In genomic region chr11:6319001-6319878, GRCh38 we compare ENCODE assay signal across 8 cellular contexts. TPM values are rescaled to one million over a fixed set of nuclear protein-coding genes. Genes with fewer than 3 reads are reported as not detected.
DNase-seq lines count a peak whose midpoint lies in the region; FAIRE-seq and TF ChIP-seq lines count a peak whose summit lies in the region.

No MANE protein-coding gene starts in this region.

- H2AFZ ChIP-seq in endothelial cell of umbilical vein (ENCODE audit: low read depth, low read length) = peak overlapping the region; percentile 24

- H3K79me2 ChIP-seq in endothelial cell of umbilical vein (ENCODE audit: control insufficient read depth, insufficient read depth, low read length) = peaks cover 12% of the 10 kb centered on the region

- H3K9me3 ChIP-seq in NT2/D1 (ENCODE audit: insufficient read depth, low read length) = no peaks in the 10 kb centered on the region
- no peaks in the 10 kb centered on the region for H3K9me3 ChIP-seq in endothelial cell of umbilical vein (replicated peaks; ENCODE audit: control insufficient read depth, insufficient read depth, low read length)

- POLR2A ChIA-PET in endothelial cell of umbilical vein (lab: Charles Lee) = no interaction called here

- H3K36me3 ChIP-seq in NT2/D1 (ENCODE audit: insufficient read depth, insufficient read length, low read length) = peaks cover 7% of the 10 kb centered on the region
- no peaks in the 10 kb centered on the region for H3K36me3 ChIP-seq in endothelial cell of umbilical vein (ENCODE audit: control insufficient read depth in 2 of 2, extremely low read depth in 1 of 2, insufficient read depth in 2 of 2, low read length in 2 of 2)

- no peaks in the 10 kb centered on the region for H3K9me1 ChIP-seq in endothelial cell of umbilical vein (replicated peaks; ENCODE audit: control insufficient read depth, extremely low read depth, insufficient read depth, low read length)

- intact Hi-C loops in endothelial cell of umbilical vein (cut with micrococcal nuclease) = loop anchor here (1.0 to 5.0 kb wide), 4 partner anchors 8 to 153 kb away; partner anchors contain the start of gene TRIM3

- peak overlapping the region; percentile 92 for H3K4me2 ChIP-seq in endothelial cell of umbilical vein (ENCODE audit: insufficient read depth, low read length)

- DNase-seq in AG20443 (ENCODE audit: low spot score) = peak; percentile 60
- no peak for DNase-seq in NT2/D1 (ENCODE audit: low read depth, low spot score)
- peak; percentile 60 for DNase-seq in endothelial cell of umbilical vein (ENCODE audit: low read depth, low spot score)
- peak; percentile 73 for DNase-seq in myocyte (ENCODE audit: low read depth)
- DNase-seq in NOMO-1 (lab: John Stamatoyannopoulos, UW; ENCODE audit: unreplicated experiment in 2 of 2) = no peak
- no peak for DNase-seq in erythroblast (lab: John Stamatoyannopoulos, UW)
- no peak for DNase-seq in SIG-M5 treated with dmso at 0.1 percent for 504 hours (lab: John Stamatoyannopoulos, UW; ENCODE audit: unreplicated experiment)
- no peak for DNase-seq in stimulated activated CD4-positive, alpha-beta T cell treated with anti-CD3 and anti-CD28 coated beads, Interleukin-4, amount 100 ng/mL, for 4 hours

- H3K4me3 ChIP-seq in NT2/D1 (ENCODE audit: insufficient read length, low read depth) (peak overlapping the region; percentile 86), endothelial cell of umbilical vein (replicated peaks in 1 of 3; ENCODE audit: insufficient read depth in 1 of 3, low read depth in 1 of 3, low read length in 3 of 3) (peak overlapping the region; percentile 19 to 76 (median 53))

- TSS peak; percentile 72 for BruUV-seq in endothelial cell of umbilical vein (replicated peaks; lab: Mats Ljungman, UMichigan)

- CTCF ChIA-PET in endothelial cell of umbilical vein (lab: Charles Lee) = interaction anchor here (0.7 to 8.0 kb wide), 12 partner anchors 13 to 327 kb away, joined by 3 to 75 read pairs (median 6); no protein-coding TSS in a partner anchor

- FAIRE-seq in endothelial cell of umbilical vein (lab: Jason Lieb, UNC) = peak; percentile 87

- H3K27me3 ChIP-seq in NT2/D1 (ENCODE audit: insufficient read depth, insufficient read length) (no peaks in the 10 kb centered on the region), endothelial cell of umbilical vein (ENCODE audit: control insufficient read depth in 2 of 2, insufficient read depth in 2 of 2, low read length in 2 of 2) (no peaks in the 10 kb centered on the region)

- H3K9ac ChIP-seq in NT2/D1 (ENCODE audit: insufficient read length, low read depth) = peak overlapping the region; percentile 99
- peak overlapping the region; percentile 81 for H3K9ac ChIP-seq in endothelial cell of umbilical vein (replicated peaks; ENCODE audit: extremely low read depth, insufficient read depth, low read length)

- dilution Hi-C loops in endothelial cell of umbilical vein (cut with MboI; ENCODE audit: extremely low pct_ligation_motif_present, low sequenced_read_pairs) = no loop called here

- H3K27ac ChIP-seq in endothelial cell of umbilical vein (ENCODE audit: insufficient read depth, low read depth, low read length) = peak overlapping the region; percentile 83

- H4K20me1 ChIP-seq in endothelial cell of umbilical vein (replicated peaks; ENCODE audit: control insufficient read depth, extremely low read depth, insufficient read depth, low read length) = no peaks in the 10 kb centered on the region

- H3K4me1 ChIP-seq in NT2/D1 (ENCODE audit: insufficient read depth, insufficient read length) (peaks cover 3% of the 10 kb centered on the region), endothelial cell of umbilical vein (ENCODE audit: control insufficient read depth, extremely low read depth, insufficient read depth, low read length) (peaks cover 36% of the 10 kb centered on the region)

- TF ChIP-seq POLR2A in endothelial cell of umbilical vein (IDR thresholded peaks at IDR 0.05; ENCODE audit: low read depth, low read length) (peak; percentile 57), erythroblast (IDR thresholded peaks at IDR 0.05; ENCODE audit: low read length) (no peak)

- peak in 1 of 2 donors; percentile 10 for TF ChIP-seq CTCF in endothelial cell of umbilical vein (IDR thresholded peaks at IDR 0.05; ENCODE audit: extremely low read depth in 1 of 2, insufficient read depth in 1 of 2, low read depth in 1 of 2, low read length in 2 of 2)

TF ChIP-seq in endothelial cell of umbilical vein, 7 proteins besides CTCF, POLR2A, EP300 and RAD21:
- TF ChIP-seq POLR2AphosphoS5 (IDR thresholded peaks at IDR 0.05; ENCODE audit: insufficient read depth, low read depth, low read length) = peak; percentile 71
- TF ChIP-seq EZH2 (IDR thresholded peaks at IDR 0.05; ENCODE audit: borderline replicate concordance, low read depth, low read length, severe bottlenecking) = no peak

RNA-seq across cellular contexts. Expression of gene CAVIN3, which starts 1.1 kb away (rescaled TPM):
- total RNA-seq in endothelial cell of umbilical vein (153 and 164 TPM in 2 replicates), myocyte (124 and 168 TPM in 2 replicates)
- polyA plus RNA-seq in endothelial cell of umbilical vein = 221 and 241 TPM in 2 replicates
- 93.2 and 148 TPM in 2 replicates for polyA plus RNA-seq in endothelial cell of umbilical vein (2011; cell fraction: cytosol; rRNA removed)
- 50.3 and 61.3 TPM in 2 replicates for polyA plus RNA-seq in endothelial cell of umbilical vein (2011; cell fraction: nucleus; rRNA removed)
- polyA plus RNA-seq in endothelial cell of umbilical vein (2012) = 90.3 and 91.1 TPM in 2 replicates
- 21.3 and 31.6 TPM in 2 replicates for polyA minus RNA-seq in endothelial cell of umbilical vein
- polyA minus RNA-seq in endothelial cell of umbilical vein (2011; cell fraction: cytosol; rRNA and poly(A)+ RNA removed) = 14.2 TPM
- polyA minus RNA-seq in endothelial cell of umbilical vein (2011; cell fraction: nucleus; rRNA and poly(A)+ RNA removed) = 12.1 and 21.8 TPM in 2 replicates
- polyA plus RNA-seq in myocyte (2012) = 69.9 TPM

RNA-seq across cellular contexts. Expression of gene CCKBR, which starts 59.6 kb away (rescaled TPM):
- total RNA-seq in endothelial cell of umbilical vein = not detected in 2 replicates
- polyA plus RNA-seq in endothelial cell of umbilical vein = not detected in 2 replicates
- not detected in 2 replicates for polyA plus RNA-seq in endothelial cell of umbilical vein (2011; cell fraction: cytosol; rRNA removed)
- not detected in 2 replicates for polyA plus RNA-seq in endothelial cell of umbilical vein (2011; cell fraction: nucleus; rRNA removed)
- polyA plus RNA-seq in endothelial cell of umbilical vein (2012) = not detected in 2 replicates
- polyA minus RNA-seq in endothelial cell of umbilical vein = not detected in 2 replicates
- not detected for polyA minus RNA-seq in endothelial cell of umbilical vein (2011; cell fraction: cytosol; rRNA and poly(A)+ RNA removed)
- not detected in 2 replicates for polyA minus RNA-seq in endothelial cell of umbilical vein (2011; cell fraction: nucleus; rRNA and poly(A)+ RNA removed)
- total RNA-seq in myocyte = not detected in 2 replicates
- not detected for polyA plus RNA-seq in myocyte (2012)

Comparison
In these comparisons a context has a peak if more than half of its experiments do, and no peak if none do; other contexts are left out.
1. DNase-seq: peak in AG20443 (single experiment), endothelial cell of umbilical vein (single experiment) and myocyte (single experiment); none in NT2/D1 (single experiment), NOMO-1 (0 of 2), erythroblast (0 of 2), SIG-M5 treated with dmso at 0.1 percent for 504 hours (single experiment) and stimulated activated CD4-positive, alpha-beta T cell treated with anti-CD3 and anti-CD28 coated beads, Interleukin-4, amount 100 ng/mL, for 4 hours (0 of 2).